In genomic region chr22:50731811-50732624, GRCh38 we compare ENCODE assay signal across 8 cellular contexts. TPM values are rescaled to one million over a fixed set of nuclear protein-coding genes. Genes with fewer than 3 reads are reported as not detected.
A peak's percentile ranks its signal among the peaks of the same experiment; 100 is the strongest.
DNase-seq lines count a peak whose midpoint lies in the region; ATAC-seq and TF ChIP-seq lines count a peak whose summit lies in the region.

No MANE protein-coding gene starts in this region.

- CTCF ChIA-PET in BJ (lab: Yijun Ruan, JAX): interaction anchor here (0.6 to 2.3 kb wide), 5 partner anchors 9 to 28 kb away, joined by 3 to 10 read pairs (median 6); no protein-coding TSS in a partner anchor

- no peak overlapping the region for H3K4me3 ChIP-seq in BJ (ENCODE audit: low read depth, low read length)
- H3K4me3 ChIP-seq in right cardiac atrium (ENCODE audit: low read length): no peak overlapping the region

- no peaks in the 10 kb centered on the region for H3K9me3 ChIP-seq in right cardiac atrium (ENCODE audit: control insufficient read depth, low read length)

- no peak overlapping the region for H3K27ac ChIP-seq in right cardiac atrium (ENCODE audit: low read length)

- peaks cover 7% of the 10 kb centered on the region for H3K27me3 ChIP-seq in BJ (ENCODE audit: control insufficient read depth, insufficient read depth, low read length)
- H3K27me3 ChIP-seq in right cardiac atrium (ENCODE audit: control insufficient read depth, insufficient read depth): no peaks in the 10 kb centered on the region

- peak; percentile 92 for TF ChIP-seq CTCF in BJ (IDR thresholded peaks at IDR 0.05; ENCODE audit: insufficient read depth, low read depth, low read length)

- intact Hi-C loops in right cardiac atrium (cut with DNase I): no loop called here

- DNase-seq in BJ (ENCODE audit: low read depth) (no peak), HPDE6-E6E7 (ENCODE audit: extremely low spot score) (peak; percentile 60), T follicular helper cell (ENCODE audit: low read depth) (peak; percentile 52), amniotic epithelial cell (ENCODE audit: low read depth) (peak; percentile 29), right cardiac atrium (peak in 2 of 3 donors; percentile 64 to 66), cortex of kidney (lab: John Stamatoyannopoulos, UW) (no peak)
- peak; percentile 27 to 40 for DNase-seq in stimulated activated CD4-positive, alpha-beta T cell treated with anti-CD3 and anti-CD28 coated beads, Interleukin-1b, Interleukin-23, amount 100 ng/mL, for 1 hour (ENCODE audit: low read depth in 2 of 2)

- WGBS in right cardiac atrium: 35% methylated on average over 32 of the region's 32 CpGs

- POLR2A ChIA-PET in BJ (lab: Charles Lee): no interaction called here

- H3K36me3 ChIP-seq in BJ (ENCODE audit: control insufficient read depth, insufficient read depth, low read length): no peaks in the 10 kb centered on the region

- ATAC-seq in right cardiac atrium (peak; percentile 53 to 59), HG02571 (IDR thresholded peaks at IDR 0.05; ENCODE audit: unreplicated experiment) (no peak)

- H3K4me1 ChIP-seq in right cardiac atrium (ENCODE audit: control insufficient read depth, insufficient read depth, low read length): no peaks in the 10 kb centered on the region

RNA-seq across cellular contexts. Expression of gene ACR, which starts 6.0 kb away (rescaled TPM):
- polyA plus RNA-seq in BJ (2011; rRNA removed) (0.12 TPM in 1 of 2 replicates, not detected in the other), right cardiac atrium (0.41 TPM)
- polyA minus RNA-seq in BJ (2011; rRNA and poly(A)+ RNA removed): not detected in 2 replicates
- total RNA-seq in right cardiac atrium: 1 to 10 TPM in 1 of 4 donors, under 1 TPM in 3; 0.38 to 1.2 (median 0.72) TPM

RNA-seq across cellular contexts. Expression of gene RABL2B, which starts 51.4 kb away (rescaled TPM):
- polyA plus RNA-seq in BJ (2011; rRNA removed) (32.5 and 41.6 TPM in 2 replicates), right cardiac atrium (10.3 TPM)
- polyA minus RNA-seq in BJ (2011; rRNA and poly(A)+ RNA removed): 14.9 and 15.6 TPM in 2 replicates
- total RNA-seq in right cardiac atrium: 10 to 100 TPM in 3 of 4 donors, 1 to 10 TPM in 1; 8.1 to 11.9 (median 10.8) TPM

RNA-seq across cellular contexts. Expression of gene SHANK3, which starts 59.4 kb away (rescaled TPM):
- polyA plus RNA-seq in BJ (2011; rRNA removed) (0.21 and 0.25 TPM in 2 replicates), right cardiac atrium (20.1 TPM)
- 0.05 and 0.10 TPM in 2 replicates for polyA minus RNA-seq in BJ (2011; rRNA and poly(A)+ RNA removed)
- 10 to 100 TPM; 18.7 to 28.9 (median 27.0) TPM for total RNA-seq in right cardiac atrium

Comparison
In these comparisons a context has a peak if more than half of its experiments do, and no peak if none do; other contexts are left out.
1. DNase-seq: peak in HPDE6-E6E7 (single experiment), T follicular helper cell (single experiment), amniotic epithelial cell (single experiment), right cardiac atrium (2 of 3) and stimulated activated CD4-positive, alpha-beta T cell treated with anti-CD3 and anti-CD28 coated beads, Interleukin-1b, Interleukin-23, amount 100 ng/mL, for 1 hour (2 of 2); none in BJ (single experiment) and cortex of kidney (single experiment).
2. RNA of gene SHANK3, which starts 59.4 kb away (polyA plus RNA-seq): 20.1 TPM in right cardiac atrium (single experiment); 0.21 to 0.25 TPM in BJ; every median in the first group is over 10 times any median in the second.